ENCODE assay signal across 11 cellular contexts in genomic region chr11:131217313-131218297, GRCh38.
DNase-seq lines count a peak whose midpoint lies in the region; ATAC-seq and TF ChIP-seq lines count a peak whose summit lies in the region.
"Had no signal": no experiment of that assay in that cellular context is flagged by ENCODE, and none has a peak within 500 bp of the region (broad histone marks: within the 10 kb centered on the region; RNA-seq: fewer than 3 reads in every experiment).

No MANE protein-coding gene starts in this region.

- peaks cover 37% of the 10 kb centered on the region for H3K4me1 ChIP-seq in iPS-20b (ENCODE audit: insufficient read depth, low read length)

- peak; percentile 79 for ATAC-seq in GM18868 (IDR thresholded peaks at IDR 0.05; ENCODE audit: unreplicated experiment)
- no peak for ATAC-seq in HG03439 (IDR thresholded peaks at IDR 0.05; ENCODE audit: unreplicated experiment)
- ATAC-seq in HG03354 (IDR thresholded peaks at IDR 0.05; ENCODE audit: poor library complexity, severe bottlenecking, unreplicated experiment), result no peak
- ATAC-seq: T-cell had no signal

- H3K36me3 ChIP-seq in iPS-20b (ENCODE audit: insufficient read depth, low read depth, low read length), result no peaks in the 10 kb centered on the region

- no peak overlapping the region for H3K27ac ChIP-seq in iPS-20b (ENCODE audit: low read length)

- peak overlapping the region; percentile 10; the same call in 1 of the 2 replicates for H3K9ac ChIP-seq in iPS-20b (ENCODE audit: low read depth, low read length)

- peak; percentile 31 for TF ChIP-seq CTCF in AG09319 (IDR thresholded peaks at IDR 0.05; ENCODE audit: low read depth, low read length)

- no peaks in the 10 kb centered on the region for H3K27me3 ChIP-seq in iPS-20b (ENCODE audit: insufficient read depth, low read length)

- H3K4me3 ChIP-seq in iPS-20b (ENCODE audit: low read length), result no peak overlapping the region

- no peaks in the 10 kb centered on the region for H3K9me3 ChIP-seq in iPS-20b (ENCODE audit: insufficient read depth, low read depth, low read length)

- DNase-seq in AG09319 (ENCODE audit: extremely low read depth, low read depth) (no peak), RPMI7951 (ENCODE audit: low read depth) (peak; percentile 10), HuH-7 (ENCODE audit: low spot score) (no peak), SKM-1 (lab: John Stamatoyannopoulos, UW; ENCODE audit: unreplicated experiment) (no peak)
- DNase-seq: activated T-cell treated with anti-CD3 and anti-CD28 coated beads, Interleukin-2, amount 50 U/mL, for 24 hours; NCI-H1048; T-cell had no signal
